Comparison of ENCODE assay signal across 9 cellular contexts in the genomic region with DNA sequence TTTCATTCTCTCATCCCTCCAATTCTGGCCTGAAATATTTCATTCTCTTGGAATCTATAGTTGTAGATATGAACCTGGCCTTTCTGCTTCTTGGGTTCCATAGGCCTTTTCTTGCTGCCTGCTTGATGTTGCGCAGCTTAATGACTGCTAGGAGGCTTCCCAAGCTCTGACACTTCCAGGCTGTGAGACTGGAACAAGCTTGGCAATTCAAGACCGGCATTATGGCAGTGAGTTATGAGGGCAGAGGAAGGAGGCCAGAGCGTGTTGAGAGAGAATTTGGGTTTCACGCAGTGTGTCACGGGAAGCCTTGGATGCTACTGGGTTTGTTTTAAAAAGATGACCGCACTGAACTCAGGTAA. TPM values are rescaled to one million over a fixed set of nuclear protein-coding genes. Genes with fewer than 3 reads are reported as not detected.
DNase-seq lines count a peak whose midpoint lies in the region; ATAC-seq and TF ChIP-seq lines count a peak whose summit lies in the region.
"Had no signal": no experiment of that assay in that cellular context is flagged by ENCODE, and none has a peak within 500 bp of the region (broad histone marks: within the 10 kb centered on the region; RNA-seq: fewer than 3 reads in every experiment).

No MANE protein-coding gene starts in this region.

- no peak for DNase-seq in HFF-Myc (ENCODE audit: extremely low read depth, low read depth)
- no peak for DNase-seq in activated CD4-positive, alpha-beta memory T cell treated with anti-CD3 and anti-CD28 coated beads, Interleukin-2, amount 10 ng/mL, durations not matched to agents 7 days and 5 days
- no peak for DNase-seq in right cardiac atrium
- DNase-seq in cerebellum (ENCODE audit: low spot score) = no peak
- DNase-seq in NCI-H748 (lab: John Stamatoyannopoulos, UW; ENCODE audit: unreplicated experiment) = no peak
- DNase-seq: central memory CD4-positive, alpha-beta T cell had no signal

- ATAC-seq in right cardiac atrium (no peak), GM21717 (IDR thresholded peaks at IDR 0.05; ENCODE audit: unreplicated experiment) (no peak)

- H3K9me3 ChIP-seq in right cardiac atrium (ENCODE audit: control insufficient read depth, low read length) (no peaks in the 10 kb centered on the region), skeletal muscle tissue (ENCODE audit: control insufficient read depth in 3 of 3, low read length in 3 of 3) (no peaks in the 10 kb centered on the region)

- H3K4me3 ChIP-seq in HFF-Myc (replicated peaks; ENCODE audit: low read depth, low read length) = peak overlapping the region; percentile 48
- H3K4me3 ChIP-seq in right cardiac atrium (ENCODE audit: low read length) = peak overlapping the region; percentile 99
- H3K4me3 ChIP-seq in skeletal muscle tissue (ENCODE audit: low read length in 3 of 3) = peak overlapping the region; percentile 77 to 79 (median 78)

- CTCF ChIA-PET in activated CD4-positive, alpha-beta memory T cell treated with anti-CD3 and anti-CD28 coated beads, Interleukin-2, amount 10 ng/mL, durations not matched to agents 7 days and 5 days (lab: Charles Lee) = interaction anchor here (1.0 kb wide), 1 partner anchor 20 kb away, joined by 3 read pairs; no protein-coding TSS in a partner anchor

- H3K27ac ChIP-seq in right cardiac atrium (ENCODE audit: low read length) (peak overlapping the region; percentile 75), skeletal muscle tissue (ENCODE audit: low read depth, low read length) (no peak overlapping the region)

- H3K27me3 Mint-ChIP-seq in activated CD4-positive, alpha-beta memory T cell treated with anti-CD3 and anti-CD28 coated beads, Interleukin-2, amount 10 ng/mL, durations not matched to agents 7 days and 5 days = no peaks in the 10 kb centered on the region

- H3K36me3 ChIP-seq in skeletal muscle tissue (ENCODE audit: control insufficient read depth in 3 of 3, insufficient read depth in 3 of 3, low read length in 3 of 3) = peaks cover 26 to 30% (median 28%) of the 10 kb centered on the region in 3 donors

- H3K27ac Mint-ChIP-seq in activated CD4-positive, alpha-beta memory T cell treated with anti-CD3 and anti-CD28 coated beads, Interleukin-2, amount 10 ng/mL, durations not matched to agents 7 days and 5 days = peak overlapping the region; percentile 72

- H3K4me1 ChIP-seq in right cardiac atrium (ENCODE audit: control insufficient read depth, insufficient read depth, low read length) (peaks cover 12% of the 10 kb centered on the region), skeletal muscle tissue (ENCODE audit: control insufficient read depth in 3 of 3, insufficient read depth in 3 of 3, low read length in 3 of 3) (peaks cover 22 to 30% (median 26%) of the 10 kb centered on the region in 3 donors)

- intact Hi-C loops in right cardiac atrium (cut with DNase I) = loop anchor here in 1 of 4 donors (10.0 kb wide), 1 partner anchor 81 kb away; a partner anchor contains a TSS

- POLR2A ChIA-PET in activated CD4-positive, alpha-beta memory T cell treated with anti-CD3 and anti-CD28 coated beads, Interleukin-2, amount 10 ng/mL, durations not matched to agents 7 days and 5 days (lab: Charles Lee) = interaction anchor here (1.0 to 4.5 kb wide), 4 partner anchors 12 to 62 kb away, joined by 3 to 29 read pairs (median 6); a partner anchor contains a TSS

- TF ChIP-seq CTCF in HFF-Myc (IDR thresholded peaks at IDR 0.05; ENCODE audit: low read depth, low read length, missing control alignments) = no peak

- WGBS in right cardiac atrium = 28% methylated on average over 6 of the region's 6 CpGs

- peak overlapping the region; percentile 58 for H3K4me3 Mint-ChIP-seq in activated CD4-positive, alpha-beta memory T cell treated with anti-CD3 and anti-CD28 coated beads, Interleukin-2, amount 10 ng/mL, durations not matched to agents 7 days and 5 days

- peak overlapping the region in 2 of 3 donors; percentile 45 to 74 for H3K9ac ChIP-seq in skeletal muscle tissue (ENCODE audit: low read depth in 1 of 3, low read length in 3 of 3)

- peaks cover 41% of the 10 kb centered on the region for H3K36me3 Mint-ChIP-seq in activated CD4-positive, alpha-beta memory T cell treated with anti-CD3 and anti-CD28 coated beads, Interleukin-2, amount 10 ng/mL, durations not matched to agents 7 days and 5 days (ENCODE audit: low read depth)

- H3K9me3 Mint-ChIP-seq in activated CD4-positive, alpha-beta memory T cell treated with anti-CD3 and anti-CD28 coated beads, Interleukin-2, amount 10 ng/mL, durations not matched to agents 7 days and 5 days = no peaks in the 10 kb centered on the region

- H3K4me1 Mint-ChIP-seq in activated CD4-positive, alpha-beta memory T cell treated with anti-CD3 and anti-CD28 coated beads, Interleukin-2, amount 10 ng/mL, durations not matched to agents 7 days and 5 days = peaks cover 35% of the 10 kb centered on the region

- H3K27me3 ChIP-seq in right cardiac atrium (ENCODE audit: control insufficient read depth, insufficient read depth) = no peaks in the 10 kb centered on the region
- no peaks in the 10 kb centered on the region for H3K27me3 ChIP-seq in skeletal muscle tissue (ENCODE audit: control insufficient read depth in 3 of 3, insufficient read depth in 3 of 3, low read length in 3 of 3)

RNA-seq across cellular contexts. Expression of a gene that starts 0.9 kb away (rescaled TPM):
- total RNA-seq in activated CD4-positive, alpha-beta memory T cell treated with anti-CD3 and anti-CD28 coated beads, Interleukin-2, amount 10 ng/mL, durations not matched to agents 7 days and 5 days = 10 to 100 TPM; 58.6 to 59.7 TPM
- total RNA-seq in right cardiac atrium (10 to 100 TPM; 43.1 to 51.0 (median 49.9) TPM), skeletal muscle tissue (30.3 TPM), cerebellum (53.4 TPM)
- polyA plus RNA-seq in right cardiac atrium = 32.2 TPM

RNA-seq across cellular contexts. Expression of a gene that starts 28.9 kb away (rescaled TPM):
- 10 to 100 TPM; 48.2 to 48.7 TPM for total RNA-seq in activated CD4-positive, alpha-beta memory T cell treated with anti-CD3 and anti-CD28 coated beads, Interleukin-2, amount 10 ng/mL, durations not matched to agents 7 days and 5 days
- total RNA-seq in right cardiac atrium (10 to 100 TPM; 62.1 to 73.5 (median 63.6) TPM), skeletal muscle tissue (29.2 TPM), cerebellum (33.1 TPM)
- 52.3 TPM for polyA plus RNA-seq in right cardiac atrium

RNA-seq across cellular contexts. Expression of a gene that starts 32.7 kb away (rescaled TPM):
- total RNA-seq in activated CD4-positive, alpha-beta memory T cell treated with anti-CD3 and anti-CD28 coated beads, Interleukin-2, amount 10 ng/mL, durations not matched to agents 7 days and 5 days = not detected
- total RNA-seq in right cardiac atrium (not detected), skeletal muscle tissue (not detected), cerebellum (not detected)
- 0.54 TPM for polyA plus RNA-seq in right cardiac atrium
- total RNA-seq: NCI-H460 had no signal

Comparison
In these comparisons a context has a peak if more than half of its experiments do, and no peak if none do; other contexts are left out.
1. H3K4me3 ChIP-seq: peak in every context shown above with its lines; median percentile 99 in right cardiac atrium; 78 in skeletal muscle tissue; 48 in HFF-Myc.